17 cellular contexts compared by ENCODE assay signal in genomic region chr13:70390968-70391367, GRCh38.
DNase-seq lines count a peak whose midpoint lies in the region; ATAC-seq and TF ChIP-seq lines count a peak whose summit lies in the region.
"Had no signal": no experiment of that assay in that cellular context is flagged by ENCODE, and none has a peak within 500 bp of the region (broad histone marks: within the 10 kb centered on the region; RNA-seq: fewer than 3 reads in every experiment).

No MANE protein-coding gene starts in this region.

- no peak overlapping the region for H3K4me3 ChIP-seq in LNCaP clone FGC (ENCODE audit: low read depth, low read length)
- H3K4me3 ChIP-seq in hepatocyte, result no peak overlapping the region
- H3K4me3 ChIP-seq: SJSA1 had no signal

- H3K36me3 ChIP-seq in hepatocyte (replicated peaks; ENCODE audit: insufficient read depth, low read depth), result no peaks in the 10 kb centered on the region
- H3K36me3 ChIP-seq: SJSA1 had no signal

- H3K27ac ChIP-seq in hepatocyte, result peak overlapping the region; percentile 28
- H3K27ac ChIP-seq: HL-60, SJSA1 had no signal

- no peak for TF ChIP-seq POLR2A in GM18505 (IDR thresholded peaks at IDR 0.05; ENCODE audit: borderline replicate concordance, extremely low read depth, insufficient read depth, insufficient read length)

- ATAC-seq in GM18505 (IDR thresholded peaks at IDR 0.05; ENCODE audit: unreplicated experiment), result no peak

- no peaks in the 10 kb centered on the region for H3K9me2 ChIP-seq in hepatocyte (replicated peaks; ENCODE audit: insufficient read depth)

- no peaks in the 10 kb centered on the region for H3K9me3 ChIP-seq in hepatocyte (ENCODE audit: low read depth)
- H3K9me3 ChIP-seq: SJSA1 had no signal

- no peak overlapping the region for H3K4me2 ChIP-seq in hepatocyte

- no peaks in the 10 kb centered on the region for H3K79me2 ChIP-seq in hepatocyte

- H3K27me3 Mint-ChIP-seq in endothelial cell (ENCODE audit: unreplicated experiment), result peaks cover 1% of the 10 kb centered on the region
- H3K27me3 Mint-ChIP-seq: CD4-positive, alpha-beta memory T cell had no signal

- DNase-seq in NCI-H748 (lab: John Stamatoyannopoulos, UW; ENCODE audit: unreplicated experiment), result peak; percentile 25
- no peak for DNase-seq in NCI-H748 treated with DMSO at 0.1 percent for 48 hours (lab: John Stamatoyannopoulos, UW)
- peak; percentile 70 for DNase-seq in LNCaP clone FGC (ENCODE audit: low read depth)
- DNase-seq in NCI-H69 (lab: John Stamatoyannopoulos, UW), result peak; percentile 47
- no peak for DNase-seq in hepatocyte (ENCODE audit: low spot score)
- DNase-seq in endothelial cell (ENCODE audit: low spot score), result no peak
- DNase-seq: C1 segment of cervical spinal cord; CD4-positive, alpha-beta memory T cell; H9; NCI-H524; Right ventricle myocardium superior; RPMI8226; T-helper 2 cell had no signal

- no peaks in the 10 kb centered on the region for H3K36me3 Mint-ChIP-seq in endothelial cell (ENCODE audit: low read depth, unreplicated experiment)
- H3K36me3 Mint-ChIP-seq: CD4-positive, alpha-beta memory T cell had no signal

- no peak overlapping the region for H3K27ac Mint-ChIP-seq in endothelial cell (ENCODE audit: unreplicated experiment)
- H3K27ac Mint-ChIP-seq: CD4-positive, alpha-beta memory T cell; GM23338 had no signal

- no peaks in the 10 kb centered on the region for H4K20me1 ChIP-seq in hepatocyte (ENCODE audit: insufficient read depth, poor library complexity, severe bottlenecking)

- H3K4me1 ChIP-seq in hepatocyte (ENCODE audit: insufficient read depth), result peaks cover 22% of the 10 kb centered on the region
- H3K4me1 ChIP-seq: SJSA1 had no signal

- H3K4me1 Mint-ChIP-seq in endothelial cell (ENCODE audit: unreplicated experiment), result no peaks in the 10 kb centered on the region
- H3K4me1 Mint-ChIP-seq: CD4-positive, alpha-beta memory T cell had no signal

- no peaks in the 10 kb centered on the region for H3K27me3 ChIP-seq in hepatocyte
- H3K27me3 ChIP-seq: SJSA1 had no signal

- H2AFZ ChIP-seq in hepatocyte, result no peak overlapping the region
- H2AFZ ChIP-seq: GM23338 had no signal

- 59% methylated on average over 3 of the region's 3 CpGs for WGBS in hepatocyte (ENCODE audit: low lambda C conversion rate, missing lambda C conversion rate)

- TF ChIP-seq CTCF in LNCaP clone FGC (IDR thresholded peaks at IDR 0.05; ENCODE audit: control insufficient read depth, extremely low read depth, insufficient read depth) (no peak), hepatocyte (IDR thresholded peaks at IDR 0.05; ENCODE audit: poor library complexity) (no peak), endothelial cell (IDR thresholded peaks at IDR 0.05; ENCODE audit: unreplicated experiment) (no peak)

- H3K4me3 Mint-ChIP-seq in endothelial cell (ENCODE audit: unreplicated experiment), result no peak overlapping the region
- H3K4me3 Mint-ChIP-seq: GM23338, H9 had no signal

- H3K9me3 Mint-ChIP-seq in endothelial cell (ENCODE audit: unreplicated experiment), result no peaks in the 10 kb centered on the region
- H3K9me3 Mint-ChIP-seq: GM23338, H9 had no signal

Comparison
In these comparisons a context has a peak if more than half of its experiments do, and no peak if none do; other contexts are left out.
1. DNase-seq: peak in NCI-H748 (single experiment), LNCaP clone FGC (single experiment) and NCI-H69 (single experiment); none in NCI-H748 treated with DMSO at 0.1 percent for 48 hours (single experiment), hepatocyte (single experiment) and endothelial cell (single experiment).